Comparison of ENCODE assay signal across 8 cellular contexts in the genomic region with DNA sequence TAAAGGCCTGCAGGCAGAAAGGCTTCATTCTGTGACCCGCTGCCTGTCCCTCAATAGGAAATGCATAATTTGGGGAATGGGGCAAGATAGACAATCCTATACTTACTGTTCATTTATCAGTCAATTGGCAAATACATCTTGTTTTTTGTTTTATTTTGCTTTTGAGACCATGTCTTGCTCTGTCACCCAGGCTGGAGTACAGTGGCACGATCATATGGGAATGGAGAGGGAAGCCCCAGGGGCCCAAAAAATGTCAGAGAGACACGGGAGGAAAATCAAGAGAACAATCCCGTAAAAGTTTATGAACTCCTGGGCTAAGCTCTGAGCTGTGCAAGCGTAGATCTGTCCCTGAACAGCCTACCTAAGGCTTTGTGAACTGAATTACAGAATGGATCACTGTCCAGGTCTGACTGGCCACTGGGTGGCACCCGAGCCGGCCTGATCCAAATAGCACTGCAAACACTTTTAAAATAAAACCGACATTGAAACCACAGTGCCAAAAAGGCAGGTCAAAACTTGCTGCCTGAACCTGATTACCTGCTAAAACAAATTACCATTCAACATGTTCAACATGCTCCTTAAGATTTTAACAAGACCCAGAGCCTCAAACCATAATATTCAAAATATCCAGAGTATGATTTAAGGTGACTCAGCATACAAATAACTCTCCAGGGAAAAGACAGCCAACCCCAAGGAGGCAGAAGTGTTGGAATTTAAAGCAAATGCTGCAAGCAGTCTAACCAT. TPM values are rescaled to one million over a fixed set of nuclear protein-coding genes. Genes with fewer than 3 reads are reported as not detected.
DNase-seq lines count a peak whose midpoint lies in the region; ATAC-seq and TF ChIP-seq lines count a peak whose summit lies in the region.

No MANE protein-coding gene starts in this region.

- peak overlapping the region; percentile 40; the same call in 1 of the 2 replicates for H3K27ac ChIP-seq in HUES64 (ENCODE audit: low read depth, low read length)
- H3K27ac ChIP-seq in right atrium auricular region, result peak overlapping the region; percentile 0 to 7

- 56% methylated on average over 8 of the region's 8 CpGs for WGBS in HUES64

- DNase-seq in DMS153 treated with DMSO at 0.1 percent for 48 hours (lab: John Stamatoyannopoulos, UW; ENCODE audit: unreplicated experiment) (peak; percentile 81), RPMI8226 (peak; percentile 74), anterior cingulate cortex (lab: John Stamatoyannopoulos, UW) (peak in 51 of 58 donors; percentile 1 to 80 (median 24)), right atrium auricular region (ENCODE audit: low spot score) (peak; percentile 70), retinal pigment epithelial cell (ENCODE audit: low read depth) (no peak), mesenteric fat pad (ENCODE audit: low spot score) (no peak)

- ATAC-seq in GM21447 (IDR thresholded peaks at IDR 0.05; ENCODE audit: unreplicated experiment), result no peak

- peaks cover 4% of the 10 kb centered on the region; the same call in 1 of the 2 replicates for H3K4me1 ChIP-seq in HUES64 (ENCODE audit: insufficient read depth, low read length)
- peaks cover 0 to 5% of the 10 kb centered on the region in 2 donors for H3K4me1 ChIP-seq in right atrium auricular region

- H3K9me3 ChIP-seq in HUES64 (ENCODE audit: insufficient read depth, low read depth, low read length) (no peaks in the 10 kb centered on the region), right atrium auricular region (no peaks in the 10 kb centered on the region)

- TF ChIP-seq CTCF in right atrium auricular region (IDR thresholded peaks at IDR 0.05) (peak; percentile 53 to 78), retinal pigment epithelial cell (conservative IDR thresholded peaks at IDR 0.05; ENCODE audit: low read depth, low read length) (peak; percentile 75)

- no peaks in the 10 kb centered on the region for H3K27me3 ChIP-seq in HUES64 (ENCODE audit: insufficient read depth, low read length)
- H3K27me3 ChIP-seq in right atrium auricular region, result no peaks in the 10 kb centered on the region

- H3K4me3 ChIP-seq in HUES64 (ENCODE audit: low read length) (no peak overlapping the region), right atrium auricular region (no peak overlapping the region), retinal pigment epithelial cell (ENCODE audit: low read length) (no peak overlapping the region)

- H3K36me3 ChIP-seq in HUES64 (ENCODE audit: insufficient read depth, low read length) (peaks cover 12% of the 10 kb centered on the region), right atrium auricular region (peaks cover 14% of the 10 kb centered on the region)

- no peak overlapping the region for H3K9ac ChIP-seq in HUES64 (ENCODE audit: low read depth, low read length)

RNA-seq across cellular contexts. Expression of gene COPS7A, which starts 11.8 kb away (rescaled TPM):
- polyA plus RNA-seq in HUES64 (2013, experiment 1 of 2), result 32.1 TPM
- 31.7 TPM for polyA plus RNA-seq in HUES64 (2013, experiment 2 of 2)
- 10 to 100 TPM; 72.7 to 73.6 TPM for total RNA-seq in right atrium auricular region
- 57.5 TPM for total RNA-seq in mesenteric fat pad

RNA-seq across cellular contexts. Expression of gene MLF2, which starts 17.3 kb away (rescaled TPM):
- 178 TPM for polyA plus RNA-seq in HUES64 (2013, experiment 1 of 2)
- polyA plus RNA-seq in HUES64 (2013, experiment 2 of 2), result 174 TPM
- 100 to 1,000 TPM; 121 to 138 TPM for total RNA-seq in right atrium auricular region
- total RNA-seq in mesenteric fat pad, result 145 TPM

RNA-seq across cellular contexts. Expression of gene PTMS, which starts 30.5 kb away (rescaled TPM):
- polyA plus RNA-seq in HUES64 (2013, experiment 1 of 2), result 416 TPM
- 634 TPM for polyA plus RNA-seq in HUES64 (2013, experiment 2 of 2)
- total RNA-seq in right atrium auricular region, result 100 to 1,000 TPM in 1 of 2 donors, 10 to 100 TPM in 1; 67.8 to 119 TPM
- total RNA-seq in mesenteric fat pad, result 161 TPM

RNA-seq across cellular contexts. Expression of gene PIANP, which starts 35.0 kb away (rescaled TPM):
- 4.1 TPM for polyA plus RNA-seq in HUES64 (2013, experiment 1 of 2)
- 7.0 TPM for polyA plus RNA-seq in HUES64 (2013, experiment 2 of 2)
- total RNA-seq in right atrium auricular region, result not detected
- total RNA-seq in mesenteric fat pad, result 0.16 TPM

RNA-seq across cellular contexts. Expression of gene LAG3, which starts 36.7 kb away (rescaled TPM):
- polyA plus RNA-seq in HUES64 (2013, experiment 1 of 2), result 1.8 TPM
- 1.8 TPM for polyA plus RNA-seq in HUES64 (2013, experiment 2 of 2)
- total RNA-seq in right atrium auricular region (under 1 TPM in 1 of 2 donors, not detected in 1; 0.47 TPM), mesenteric fat pad (1.3 TPM)

Comparison
In these comparisons a context has a peak if more than half of its experiments do, and no peak if none do; other contexts are left out.
1. DNase-seq: peak in DMS153 treated with DMSO at 0.1 percent for 48 hours (single experiment), RPMI8226 (single experiment), anterior cingulate cortex (51 of 58) and right atrium auricular region (single experiment); none in retinal pigment epithelial cell (single experiment) and mesenteric fat pad (single experiment).